Comparison of ENCODE assay signal across 8 cellular contexts in genomic region chr1:150256549-150257341, GRCh38. TPM values are rescaled to one million over a fixed set of nuclear protein-coding genes. Genes with fewer than 3 reads are reported as not detected.
DNase-seq lines count a peak whose midpoint lies in the region; ATAC-seq and TF ChIP-seq lines count a peak whose summit lies in the region.
"Had no signal": no experiment of that assay in that cellular context is flagged by ENCODE, and none has a peak within 500 bp of the region (broad histone marks: within the 10 kb centered on the region; RNA-seq: fewer than 3 reads in every experiment).

No MANE protein-coding gene starts in this region.

- H3K9me3 ChIP-seq in ES-I3 (ENCODE audit: control insufficient read depth, insufficient read depth, low read length): no peaks in the 10 kb centered on the region
- H3K9me3 ChIP-seq: upper lobe of left lung had no signal

- H3K9me3 Mint-ChIP-seq in nephron: no peaks in the 10 kb centered on the region

- H3K27ac Mint-ChIP-seq in nephron: peak overlapping the region; percentile 85 to 92 (median 92)

- peak overlapping the region; percentile 79 to 87 (median 83) for H3K4me3 Mint-ChIP-seq in nephron

- no peak for TF ChIP-seq CTCF in nephron (IDR thresholded peaks at IDR 0.05; ENCODE audit: unreplicated experiment in 3 of 3)
- TF ChIP-seq CTCF in omental fat pad (IDR thresholded peaks at IDR 0.05): no peak

- peaks cover 3% of the 10 kb centered on the region; the same call in 1 of the 2 replicates for H3K4me1 ChIP-seq in ES-I3 (ENCODE audit: insufficient read depth, low read length)

- H3K27ac ChIP-seq in angular gyrus (ENCODE audit: low read depth, low read length): peak overlapping the region; percentile 46

- no peaks in the 10 kb centered on the region for H3K36me3 Mint-ChIP-seq in nephron (ENCODE audit: low read depth)

- H3K27me3 Mint-ChIP-seq in nephron (ENCODE audit: low read depth): no peaks in the 10 kb centered on the region

- ATAC-seq in omental fat pad (ENCODE audit: low FRiP score) (no peak), GM18873 (IDR thresholded peaks at IDR 0.05; ENCODE audit: low FRiP score, unreplicated experiment) (no peak), HG03378 (IDR thresholded peaks at IDR 0.05; ENCODE audit: unreplicated experiment) (no peak)

- H3K9ac ChIP-seq in ES-I3 (ENCODE audit: low read depth, low read length): peak overlapping the region; percentile 69

- no peak for DNase-seq in omental fat pad (ENCODE audit: low spot score)

- no peaks in the 10 kb centered on the region for H3K36me3 ChIP-seq in ES-I3 (ENCODE audit: insufficient read depth, low read length)
- H3K36me3 ChIP-seq: upper lobe of left lung had no signal

- peaks cover 54% of the 10 kb centered on the region for H3K4me1 Mint-ChIP-seq in nephron

RNA-seq across cellular contexts. Expression of gene CA14, which starts 0.8 kb away (rescaled TPM):
- total RNA-seq in omental fat pad: not detected
- total RNA-seq: glomerular endothelial cell had no signal

RNA-seq across cellular contexts. Expression of gene APH1A, which starts 12.1 kb away (rescaled TPM):
- total RNA-seq in omental fat pad: 100 to 1,000 TPM in 1 of 4 donors, 10 to 100 TPM in 3; 90.1 to 101 (median 95.2) TPM

RNA-seq across cellular contexts. Expression of gene C1orf54, which starts 15.8 kb away (rescaled TPM):
- 10 to 100 TPM in 2 of 4 donors, 1 to 10 TPM in 2; 5.8 to 12.0 (median 10.1) TPM for total RNA-seq in omental fat pad

RNA-seq across cellular contexts. Expression of gene ANP32E, which starts 20.8 kb away (rescaled TPM):
- 10 to 100 TPM in 3 of 4 donors, 1 to 10 TPM in 1; 8.7 to 20.2 (median 13.8) TPM for total RNA-seq in omental fat pad

RNA-seq across cellular contexts. Expression of gene CIART, which starts 25.6 kb away (rescaled TPM):
- 1 to 10 TPM in 3 of 4 donors, under 1 TPM in 1; 0.75 to 5.5 (median 2.2) TPM for total RNA-seq in omental fat pad
